16 cellular contexts compared by ENCODE assay signal in the genomic region with DNA sequence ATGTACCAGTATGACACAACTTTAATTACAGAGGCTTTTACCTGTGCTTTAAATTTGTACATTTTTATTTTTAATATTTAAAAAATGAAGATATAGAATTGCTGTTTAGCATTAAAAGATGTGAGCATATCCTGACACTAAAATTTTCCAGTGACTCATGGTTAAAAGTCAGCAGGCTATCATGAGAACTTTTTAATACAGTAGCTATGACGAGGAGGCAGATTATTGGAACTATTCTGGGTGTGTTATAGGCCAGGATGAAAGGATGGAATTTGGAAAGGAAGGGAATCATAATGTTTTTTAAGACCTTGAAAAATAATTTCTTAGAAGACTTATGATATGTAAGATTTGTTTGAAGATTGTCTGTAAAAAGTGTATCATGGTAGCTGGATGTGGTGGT.
"Had no signal": no experiment of that assay in that cellular context is flagged by ENCODE, and none has a peak within 500 bp of the region (broad histone marks: within the 10 kb centered on the region; RNA-seq: fewer than 3 reads in every experiment).

No MANE protein-coding gene starts in this region.

- H3K27ac ChIP-seq: brain microvascular endothelial cell, esophagus squamous epithelium, left ventricle myocardium inferior, ovary, thoracic aorta had no signal

- H3K36me3 ChIP-seq: ovary had no signal

- H3K4me3 Mint-ChIP-seq: activated CD4-positive, alpha-beta memory T cell treated with anti-CD3 and anti-CD28 coated beads, Interleukin-2, amount 10 ng/mL, durations not matched to agents 7 days and 5 days; activated naive CD4-positive, alpha-beta T cell treated with anti-CD3 and anti-CD28 coated beads, Interleukin-2, amount 10 ng/mL, durations not matched to agents 7 days and 5 days; stimulated activated naive CD8-positive, alpha-beta T cell treated with anti-CD3 and anti-CD28 coated beads, Interleukin-15, amount 100 ng/mL, for 72 hours; T-cell had no signal

- DNase-seq: activated CD4-positive, alpha-beta memory T cell treated with anti-CD3 and anti-CD28 coated beads, Interleukin-2, amount 10 ng/mL, durations not matched to agents 7 days and 5 days; activated naive CD4-positive, alpha-beta T cell treated with anti-CD3 and anti-CD28 coated beads, Interleukin-2, amount 10 ng/mL, durations not matched to agents 7 days and 5 days; amygdala; brain microvascular endothelial cell; cerebellar nuclear complex; esophagus squamous epithelium; kidney; left ventricle myocardium inferior; ovary; stimulated activated CD4-positive, alpha-beta T cell treated with anti-CD3 and anti-CD28 coated beads, Interleukin-15, amount 100 ng/mL, for 24 hours; stimulated activated CD4-positive, alpha-beta T cell treated with anti-CD3 and anti-CD28 coated beads, Interleukin-4, amount 100 ng/mL, for 24 hours; stimulated activated naive CD8-positive, alpha-beta T cell treated with anti-CD3 and anti-CD28 coated beads, Interleukin-15, amount 100 ng/mL, for 72 hours; T-cell; T1000 had no signal

- H3K27me3 ChIP-seq: brain microvascular endothelial cell, esophagus squamous epithelium, ovary had no signal

- H3K27me3 Mint-ChIP-seq: activated CD4-positive, alpha-beta memory T cell treated with anti-CD3 and anti-CD28 coated beads, Interleukin-2, amount 10 ng/mL, durations not matched to agents 7 days and 5 days; activated naive CD4-positive, alpha-beta T cell treated with anti-CD3 and anti-CD28 coated beads, Interleukin-2, amount 10 ng/mL, durations not matched to agents 7 days and 5 days; stimulated activated naive CD8-positive, alpha-beta T cell treated with anti-CD3 and anti-CD28 coated beads, Interleukin-15, amount 100 ng/mL, for 72 hours; T-cell had no signal

- H3K9me3 Mint-ChIP-seq: activated CD4-positive, alpha-beta memory T cell treated with anti-CD3 and anti-CD28 coated beads, Interleukin-2, amount 10 ng/mL, durations not matched to agents 7 days and 5 days; activated naive CD4-positive, alpha-beta T cell treated with anti-CD3 and anti-CD28 coated beads, Interleukin-2, amount 10 ng/mL, durations not matched to agents 7 days and 5 days; stimulated activated naive CD8-positive, alpha-beta T cell treated with anti-CD3 and anti-CD28 coated beads, Interleukin-15, amount 100 ng/mL, for 72 hours; T-cell had no signal

- H3K9me3 ChIP-seq: esophagus squamous epithelium, left ventricle myocardium inferior, ovary, thoracic aorta had no signal

- H3K4me3 ChIP-seq: esophagus squamous epithelium, left ventricle myocardium inferior, ovary, thoracic aorta had no signal

- FAIRE-seq: kidney, urothelium cell line had no signal

- ATAC-seq: stimulated activated naive CD8-positive, alpha-beta T cell treated with anti-CD3 and anti-CD28 coated beads, Interleukin-15, amount 100 ng/mL, for 72 hours; T-cell had no signal

- H3K27ac Mint-ChIP-seq: activated CD4-positive, alpha-beta memory T cell treated with anti-CD3 and anti-CD28 coated beads, Interleukin-2, amount 10 ng/mL, durations not matched to agents 7 days and 5 days; activated naive CD4-positive, alpha-beta T cell treated with anti-CD3 and anti-CD28 coated beads, Interleukin-2, amount 10 ng/mL, durations not matched to agents 7 days and 5 days; stimulated activated naive CD8-positive, alpha-beta T cell treated with anti-CD3 and anti-CD28 coated beads, Interleukin-15, amount 100 ng/mL, for 72 hours; T-cell had no signal

- H3K4me1 Mint-ChIP-seq: activated CD4-positive, alpha-beta memory T cell treated with anti-CD3 and anti-CD28 coated beads, Interleukin-2, amount 10 ng/mL, durations not matched to agents 7 days and 5 days; activated naive CD4-positive, alpha-beta T cell treated with anti-CD3 and anti-CD28 coated beads, Interleukin-2, amount 10 ng/mL, durations not matched to agents 7 days and 5 days; stimulated activated naive CD8-positive, alpha-beta T cell treated with anti-CD3 and anti-CD28 coated beads, Interleukin-15, amount 100 ng/mL, for 72 hours; T-cell had no signal

- H3K4me1 ChIP-seq: esophagus squamous epithelium, left ventricle myocardium inferior had no signal
